In genomic region chr1:168469690-168470089, GRCh38 we compare ENCODE assay signal across 9 cellular contexts.
DNase-seq lines count a peak whose midpoint lies in the region; ATAC-seq, FAIRE-seq and TF ChIP-seq lines count a peak whose summit lies in the region.
"Had no signal": no experiment of that assay in that cellular context is flagged by ENCODE, and none has a peak within 500 bp of the region (broad histone marks: within the 10 kb centered on the region; RNA-seq: fewer than 3 reads in every experiment).

No MANE protein-coding gene starts in this region.

- intact Hi-C loops in CD8-positive, alpha-beta T cell (cut with DNase I, micrococcal nuclease) = loop anchor here in 1 of 2 experiments (1.0 to 2.0 kb wide), 2 partner anchors 9 to 15 kb away; no protein-coding TSS in a partner anchor
- intact Hi-C loops in Caco-2 (cut with micrococcal nuclease; ENCODE audit: unreplicated experiment) = no loop called here

- H3K27me3 Mint-ChIP-seq in CD8-positive, alpha-beta T cell (ENCODE audit: low read depth) = no peaks in the 10 kb centered on the region
- no peaks in the 10 kb centered on the region for H3K27me3 Mint-ChIP-seq in stimulated activated naive CD8-positive, alpha-beta T cell treated with anti-CD3 and anti-CD28 coated beads, Interleukin-15, amount 100 ng/mL, for 72 hours
- no peaks in the 10 kb centered on the region for H3K27me3 Mint-ChIP-seq in Caco-2 (ENCODE audit: insufficient read depth, unreplicated experiment)

- dilution Hi-C loops in keratinocyte (cut with MboI; ENCODE audit: extremely low pct_ligation_motif_present, low sequenced_read_pairs) = no loop called here

- H3K27me3 ChIP-seq in CD8-positive, alpha-beta T cell (ENCODE audit: insufficient read depth, low read length) = no peaks in the 10 kb centered on the region
- no peaks in the 10 kb centered on the region for H3K27me3 ChIP-seq in keratinocyte (ENCODE audit: control insufficient read depth, extremely low read depth, insufficient read depth, low read length)
- no peaks in the 10 kb centered on the region for H3K27me3 ChIP-seq in Caco-2 (replicated peaks; ENCODE audit: control insufficient read depth, insufficient read depth, low read length)

- peak; percentile 43 for ATAC-seq in CD8-positive, alpha-beta T cell
- peak; percentile 64 for ATAC-seq in stimulated activated naive CD8-positive, alpha-beta T cell treated with anti-CD3 and anti-CD28 coated beads, Interleukin-15, amount 100 ng/mL, for 72 hours
- ATAC-seq in HG03354 (IDR thresholded peaks at IDR 0.05; ENCODE audit: poor library complexity, severe bottlenecking, unreplicated experiment) = no peak

- no peak overlapping the region for H3K4me3 ChIP-seq in CD8-positive, alpha-beta T cell (ENCODE audit: low read depth, low read length)
- H3K4me3 ChIP-seq in keratinocyte (ENCODE audit: control insufficient read depth in 2 of 3, extremely low read depth in 1 of 3, insufficient read depth in 2 of 3, low read depth in 1 of 3, low read length in 3 of 3) = no peak overlapping the region
- H3K4me3 ChIP-seq in Caco-2 (ENCODE audit: low read depth, low read length) = no peak overlapping the region

- peaks cover 55% of the 10 kb centered on the region for H3K4me1 ChIP-seq in CD8-positive, alpha-beta T cell (ENCODE audit: insufficient read depth, low read length)
- peaks cover 44% of the 10 kb centered on the region for H3K4me1 ChIP-seq in keratinocyte (ENCODE audit: control insufficient read depth, extremely low read depth, insufficient read depth, low read length)
- peaks cover 28% of the 10 kb centered on the region for H3K4me1 ChIP-seq in Caco-2

- DNase-seq in CD8-positive, alpha-beta T cell = peak in 5 of 7 experiments; percentile 18 to 55 (median 24)
- peak; percentile 45 for DNase-seq in NCI-H69 (lab: John Stamatoyannopoulos, UW)
- peak; percentile 77 for DNase-seq in activated effector memory CD4-positive, alpha-beta T cell treated with anti-CD3 and anti-CD28 coated beads, Interleukin-2, amount 50 U/mL, for 16 hours
- DNase-seq in keratinocyte (ENCODE audit: low read depth, low spot score) = no peak
- DNase-seq in stimulated activated naive CD8-positive, alpha-beta T cell treated with anti-CD3 and anti-CD28 coated beads, Interleukin-15, amount 100 ng/mL, for 72 hours = peak; percentile 28 to 30
- no peak for DNase-seq in NAMALWA (ENCODE audit: low spot score)
- no peak for DNase-seq in Caco-2

- CTCF ChIA-PET in CD8-positive, alpha-beta T cell (lab: Charles Lee) = interaction anchor here (1.3 to 2.5 kb wide), 6 partner anchors 19 to 127 kb away, joined by 3 to 12 read pairs (median 4); no protein-coding TSS in a partner anchor
- CTCF ChIA-PET in Caco-2 (lab: Charles Lee) = no interaction called here

- TF ChIP-seq CTCF in CD8-positive, alpha-beta T cell (IDR thresholded peaks at IDR 0.05) = no peak
- no peak for TF ChIP-seq CTCF in keratinocyte (optimal IDR thresholded peaks at IDR 0.05 in 1 of 3, IDR thresholded peaks at IDR 0.05 in 1 of 3, conservative IDR thresholded peaks at IDR 0.05 in 1 of 3; ENCODE audit: extremely low read depth in 1 of 3, insufficient read depth in 2 of 3, low read length in 3 of 3)
- no peak for TF ChIP-seq CTCF in Caco-2 (IDR thresholded peaks at IDR 0.05; ENCODE audit: insufficient read depth in 1 of 2, low read depth in 1 of 2, low read length in 1 of 2, severe bottlenecking in 1 of 2, unreplicated experiment in 1 of 2)

- H3K9me3 ChIP-seq in CD8-positive, alpha-beta T cell (ENCODE audit: low read length) = no peaks in the 10 kb centered on the region
- H3K9me3 ChIP-seq in keratinocyte (ENCODE audit: control insufficient read depth, low read depth, low read length) = peaks cover 3% of the 10 kb centered on the region
- peaks cover 11% of the 10 kb centered on the region for H3K9me3 ChIP-seq in Caco-2

- peak; percentile 46 for FAIRE-seq in keratinocyte (lab: Jason Lieb, UNC)
- FAIRE-seq: colon had no signal

- H3K4me1 Mint-ChIP-seq in CD8-positive, alpha-beta T cell (ENCODE audit: low read depth) = peaks cover 71% of the 10 kb centered on the region
- H3K4me1 Mint-ChIP-seq in stimulated activated naive CD8-positive, alpha-beta T cell treated with anti-CD3 and anti-CD28 coated beads, Interleukin-15, amount 100 ng/mL, for 72 hours = peaks cover 64% of the 10 kb centered on the region
- peaks cover 36% of the 10 kb centered on the region for H3K4me1 Mint-ChIP-seq in Caco-2 (ENCODE audit: low read depth, unreplicated experiment)

- no peak overlapping the region for H3K9ac ChIP-seq in keratinocyte (ENCODE audit: control insufficient read depth, extremely low read depth, insufficient read depth, low read length)

- no peak overlapping the region for H3K27ac ChIP-seq in CD8-positive, alpha-beta T cell (ENCODE audit: low read depth, low read length)
- no peak overlapping the region for H3K27ac ChIP-seq in keratinocyte (ENCODE audit: control insufficient read depth, insufficient read depth, low read length)

- POLR2A ChIA-PET in CD8-positive, alpha-beta T cell (lab: Charles Lee) = interaction anchor here (1.1 to 1.2 kb wide), 2 partner anchors 16 to 66 kb away, joined by 3 to 5 read pairs; no protein-coding TSS in a partner anchor
- POLR2A ChIA-PET in Caco-2 (lab: Charles Lee) = no interaction called here

- H3K4me2 ChIP-seq in keratinocyte (ENCODE audit: control insufficient read depth, extremely low read depth, insufficient read depth, low read depth, low read length) = no peak overlapping the region

- no peak overlapping the region for H2AFZ ChIP-seq in keratinocyte (ENCODE audit: control insufficient read depth, low read length)

- H3K9me1 ChIP-seq in keratinocyte (ENCODE audit: control insufficient read depth, extremely low read depth, insufficient read depth, low read length) = no peaks in the 10 kb centered on the region

- H3K36me3 ChIP-seq in CD8-positive, alpha-beta T cell (ENCODE audit: insufficient read depth, low read length) = no peaks in the 10 kb centered on the region
- H3K36me3 ChIP-seq in keratinocyte (ENCODE audit: control insufficient read depth in 2 of 2, extremely low read depth in 1 of 2, insufficient read depth in 2 of 2, low read length in 2 of 2) (no peaks in the 10 kb centered on the region), Caco-2 (ENCODE audit: control insufficient read depth, insufficient read depth, low read length) (no peaks in the 10 kb centered on the region; the same call in 1 of the 2 replicates)

- peak overlapping the region; percentile 66 for H3K27ac Mint-ChIP-seq in CD8-positive, alpha-beta T cell
- H3K27ac Mint-ChIP-seq in stimulated activated naive CD8-positive, alpha-beta T cell treated with anti-CD3 and anti-CD28 coated beads, Interleukin-15, amount 100 ng/mL, for 72 hours = peak overlapping the region in 1 of 2 donors; percentile 64
- H3K27ac Mint-ChIP-seq in Caco-2 (ENCODE audit: unreplicated experiment) = no peak overlapping the region

- no peaks in the 10 kb centered on the region for H4K20me1 ChIP-seq in keratinocyte (ENCODE audit: control insufficient read depth, extremely low read depth, insufficient read depth, low read length)

- no peaks in the 10 kb centered on the region for H3K36me3 Mint-ChIP-seq in CD8-positive, alpha-beta T cell
- peaks cover 16% of the 10 kb centered on the region for H3K36me3 Mint-ChIP-seq in Caco-2 (ENCODE audit: insufficient read depth, unreplicated experiment)

- no peak overlapping the region for H3K4me3 Mint-ChIP-seq in CD8-positive, alpha-beta T cell
- peak overlapping the region; percentile 4 to 27 for H3K4me3 Mint-ChIP-seq in stimulated activated naive CD8-positive, alpha-beta T cell treated with anti-CD3 and anti-CD28 coated beads, Interleukin-15, amount 100 ng/mL, for 72 hours
- no peak overlapping the region for H3K4me3 Mint-ChIP-seq in Caco-2 (ENCODE audit: unreplicated experiment)

- no peaks in the 10 kb centered on the region for H3K79me2 ChIP-seq in keratinocyte (ENCODE audit: control insufficient read depth, insufficient read depth, low read length)

- peaks cover 10% of the 10 kb centered on the region for H3K9me3 Mint-ChIP-seq in CD8-positive, alpha-beta T cell
- H3K9me3 Mint-ChIP-seq in stimulated activated naive CD8-positive, alpha-beta T cell treated with anti-CD3 and anti-CD28 coated beads, Interleukin-15, amount 100 ng/mL, for 72 hours = peaks cover 7 to 19% of the 10 kb centered on the region in 2 donors
- peaks cover 17% of the 10 kb centered on the region for H3K9me3 Mint-ChIP-seq in Caco-2 (ENCODE audit: unreplicated experiment)

- no TSS peak for BruUV-seq in Caco-2 (replicated peaks; lab: Mats Ljungman, UMichigan)

Comparison
In these comparisons a context has a peak if more than half of its experiments do, and no peak if none do; other contexts are left out.
1. DNase-seq: peak in CD8-positive, alpha-beta T cell (5 of 7), NCI-H69 (single experiment), activated effector memory CD4-positive, alpha-beta T cell treated with anti-CD3 and anti-CD28 coated beads, Interleukin-2, amount 50 U/mL, for 16 hours (single experiment) and stimulated activated naive CD8-positive, alpha-beta T cell treated with anti-CD3 and anti-CD28 coated beads, Interleukin-15, amount 100 ng/mL, for 72 hours (2 of 2); none in keratinocyte (single experiment), NAMALWA (single experiment) and Caco-2 (0 of 2).
2. H3K4me3 Mint-ChIP-seq: peak in stimulated activated naive CD8-positive, alpha-beta T cell treated with anti-CD3 and anti-CD28 coated beads, Interleukin-15, amount 100 ng/mL, for 72 hours (2 of 2); none in CD8-positive, alpha-beta T cell (single experiment) and Caco-2 (single experiment).